Comparison of ENCODE assay signal across 34 cellular contexts in genomic region chr3:1808590-1808989, GRCh38.
"Had no signal": no experiment of that assay in that cellular context is flagged by ENCODE, and none has a peak within 500 bp of the region (broad histone marks: within the 10 kb centered on the region; RNA-seq: fewer than 3 reads in every experiment).

No MANE protein-coding gene starts in this region.

- H3K4me2 ChIP-seq: KMS-11 had no signal

- H3K36me3 ChIP-seq: MG63 had no signal

- H3K27ac ChIP-seq: KMS-11 had no signal

- H3K9ac ChIP-seq: KMS-11 had no signal

- H3K4me3 ChIP-seq: MG63 had no signal

- H3K27me3 ChIP-seq: MG63 had no signal

- DNase-seq: Karpas-422, Kasumi-1, MG63, MM.1S, MV-4-11, NCI-H1048, NCI-H1092, NCI-H1092 treated with DMSO at 0.1 percent for 48 hours, NCI-H1105, NCI-H1105 treated with DMSO at 0.1 percent for 48 hours, NCI-H1417, NCI-H1417 treated with DMSO at 0.1 percent for 48 hours, NCI-H1436, NCI-H1436 treated with DMSO at 0.1 percent for 48 hours, NCI-H146, NCI-H1694, NCI-H1694 treated with DMSO at 0.1 percent for 48 hours, NCI-H187, NCI-H187 treated with DMSO at 0.1 percent for 48 hours, NCI-H1930, NCI-H2029, NCI-H2029 treated with DMSO at 0.1 percent for 48 hours, NCI-H2081, NCI-H2081 treated with DMSO at 0.1 percent for 48 hours, NCI-H2107, NCI-H2171, NCI-H2171 treated with DMSO at 0.1 percent for 48 hours, NCI-H2227 treated with DMSO at 0.1 percent for 48 hours, NCI-H226, NCI-H345, NCI-H446, NCI-H446 treated with DMSO at 0.1 percent for 48 hours, NCI-H510A had no signal

- H3K9me3 ChIP-seq: MG63 had no signal
